2 cellular contexts compared by ENCODE assay signal in the genomic region with DNA sequence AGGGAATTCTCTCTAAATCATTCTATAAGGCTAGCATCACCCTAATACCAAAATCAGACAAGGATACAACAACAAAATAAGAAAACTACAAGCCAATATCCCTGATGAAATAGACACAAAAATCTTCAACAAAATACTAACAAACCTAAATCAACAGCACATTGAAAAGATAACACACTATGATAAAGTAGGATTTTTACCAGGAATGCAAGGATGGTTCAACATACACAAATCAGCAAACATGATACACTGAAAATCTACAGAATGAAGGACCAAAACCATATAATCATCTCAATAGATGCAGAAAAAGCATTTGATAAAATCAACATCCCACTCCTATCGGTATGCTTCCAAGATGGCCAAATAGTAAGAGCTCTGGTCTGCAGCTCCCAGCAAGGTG.
TF ChIP-seq lines count a peak whose summit lies in the region.

No MANE protein-coding gene starts in this region.

TF ChIP-seq in K562, 482 proteins besides CTCF, POLR2A, EP300 and RAD21 (continues in another document):
- TF ChIP-seq CBX5 (IDR thresholded peaks at IDR 0.05; ENCODE audit: borderline replicate concordance, low read depth) (peak; percentile 45; the same call in 1 of the 2 replicates), PURB (CRISPR knock-in tag; IDR thresholded peaks at IDR 0.05; ENCODE audit: low read depth) (no peak), ZNF23 (CRISPR knock-in tag; IDR thresholded peaks at IDR 0.05) (no peak), ZNF324 (CRISPR knock-in tag; IDR thresholded peaks at IDR 0.05) (peak; percentile 99), SAFB2 (IDR thresholded peaks at IDR 0.05; ENCODE audit: borderline replicate concordance, low read depth, low read length, severe bottlenecking) (no peak), CREM (IDR thresholded peaks at IDR 0.05; ENCODE audit: low read depth) (no peak), ZEB2 (IDR thresholded peaks at IDR 0.05) (0 out of 2 replicates have a peak, but pooled peaks have one; percentile 27), TRIM24 (IDR thresholded peaks at IDR 0.05) (peak; percentile 53 to 55; a peak in 3 of 4 replicates), XRCC4 (IDR thresholded peaks at IDR 0.05; ENCODE audit: extremely low read depth, insufficient read depth, insufficient read length) (no peak)
- TF ChIP-seq, protein P1, sequence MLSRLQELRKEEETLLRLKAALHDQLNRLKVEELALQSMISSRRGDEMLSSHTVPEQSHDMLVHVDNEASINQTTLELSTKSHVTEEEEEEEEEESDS (CRISPR knock-in tag; IDR thresholded peaks at IDR 0.05): no peak
- TF ChIP-seq, protein P2, sequence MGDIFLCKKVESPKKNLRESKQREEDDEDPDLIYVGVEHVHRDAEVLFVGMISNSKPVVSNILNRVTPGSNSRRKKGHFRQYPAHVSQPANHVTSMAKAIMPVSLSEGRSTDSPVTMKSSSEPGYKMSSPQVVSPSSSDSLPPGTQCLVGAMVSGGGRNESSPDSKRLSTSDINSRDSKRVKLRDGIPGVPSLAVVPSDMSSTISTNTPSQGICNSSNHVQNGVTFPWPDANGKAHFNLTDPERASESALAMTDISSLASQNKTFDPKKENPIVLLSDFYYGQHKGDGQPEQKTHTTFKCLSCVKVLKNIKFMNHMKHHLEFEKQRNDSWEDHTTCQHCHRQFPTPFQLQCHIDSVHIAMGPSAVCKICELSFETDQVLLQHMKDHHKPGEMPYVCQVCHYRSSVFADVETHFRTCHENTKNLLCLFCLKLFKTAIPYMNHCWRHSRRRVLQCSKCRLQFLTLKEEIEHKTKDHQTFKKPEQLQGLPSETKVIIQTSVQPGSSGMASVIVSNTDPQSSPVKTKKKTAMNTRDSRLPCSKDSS (IDR thresholded peaks at IDR 0.05; ENCODE audit: low read depth, partially characterized antibody): peak; percentile 51
- TF ChIP-seq, protein P3, sequence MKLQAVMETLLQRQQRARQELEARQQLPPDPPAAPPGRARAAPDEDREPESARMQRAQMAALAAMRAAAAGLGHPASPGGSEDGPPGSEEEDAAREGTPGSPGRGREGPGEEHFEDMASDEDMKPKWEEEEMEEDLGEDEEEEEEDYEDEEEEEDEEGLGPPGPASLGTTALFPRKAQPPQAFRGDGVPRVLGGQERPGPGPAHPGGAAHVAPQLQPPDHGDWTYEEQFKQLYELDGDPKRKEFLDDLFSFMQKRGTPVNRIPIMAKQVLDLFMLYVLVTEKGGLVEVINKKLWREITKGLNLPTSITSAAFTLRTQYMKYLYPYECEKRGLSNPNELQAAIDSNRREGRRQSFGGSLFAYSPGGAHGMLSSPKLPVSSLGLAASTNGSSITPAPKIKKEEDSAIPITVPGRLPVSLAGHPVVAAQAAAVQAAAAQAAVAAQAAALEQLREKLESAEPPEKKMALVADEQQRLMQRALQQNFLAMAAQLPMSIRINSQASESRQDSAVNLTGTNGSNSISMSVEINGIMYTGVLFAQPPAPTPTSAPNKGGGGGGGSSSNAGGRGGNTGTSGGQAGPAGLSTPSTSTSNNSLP (IDR thresholded peaks at IDR 0.05; ENCODE audit: borderline replicate concordance, low read depth, low read length): no peak
- TF ChIP-seq, protein P4, sequence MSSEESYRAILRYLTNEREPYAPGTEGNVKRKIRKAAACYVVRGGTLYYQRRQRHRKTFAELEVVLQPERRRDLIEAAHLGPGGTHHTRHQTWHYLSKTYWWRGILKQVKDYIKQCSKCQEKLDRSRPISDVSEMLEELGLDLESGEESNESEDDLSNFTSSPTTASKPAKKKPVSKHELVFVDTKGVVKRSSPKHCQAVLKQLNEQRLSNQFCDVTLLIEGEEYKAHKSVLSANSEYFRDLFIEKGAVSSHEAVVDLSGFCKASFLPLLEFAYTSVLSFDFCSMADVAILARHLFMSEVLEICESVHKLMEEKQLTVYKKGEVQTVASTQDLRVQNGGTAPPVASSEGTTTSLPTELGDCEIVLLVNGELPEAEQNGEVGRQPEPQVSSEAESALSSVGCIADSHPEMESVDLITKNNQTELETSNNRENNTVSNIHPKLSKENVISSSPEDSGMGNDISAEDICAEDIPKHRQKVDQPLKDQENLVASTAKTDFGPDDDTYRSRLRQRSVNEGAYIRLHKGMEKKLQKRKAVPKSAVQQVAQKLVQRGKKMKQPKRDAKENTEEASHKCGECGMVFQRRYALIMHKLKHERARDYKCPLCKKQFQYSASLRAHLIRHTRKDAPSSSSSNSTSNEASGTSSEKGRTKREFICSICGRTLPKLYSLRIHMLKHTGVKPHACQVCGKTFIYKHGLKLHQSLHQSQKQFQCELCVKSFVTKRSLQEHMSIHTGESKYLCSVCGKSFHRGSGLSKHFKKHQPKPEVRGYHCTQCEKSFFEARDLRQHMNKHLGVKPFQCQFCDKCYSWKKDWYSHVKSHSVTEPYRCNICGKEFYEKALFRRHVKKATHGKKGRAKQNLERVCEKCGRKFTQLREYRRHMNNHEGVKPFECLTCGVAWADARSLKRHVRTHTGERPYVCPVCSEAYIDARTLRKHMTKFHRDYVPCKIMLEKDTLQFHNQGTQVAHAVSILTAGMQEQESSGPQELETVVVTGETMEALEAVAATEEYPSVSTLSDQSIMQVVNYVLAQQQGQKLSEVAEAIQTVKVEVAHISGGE (CRISPR knock-in tag; IDR thresholded peaks at IDR 0.05): no peak

TF ChIP-seq in GM12891, 5 proteins besides CTCF, POLR2A, EP300 and RAD21:
- TF ChIP-seq PAX5 (IDR thresholded peaks at IDR 0.05; ENCODE audit: insufficient read depth, low read length, severe bottlenecking) (no peak), TAF1 (IDR thresholded peaks at IDR 0.05; ENCODE audit: low read depth, low read length) (no peak)
